In the genomic region with DNA sequence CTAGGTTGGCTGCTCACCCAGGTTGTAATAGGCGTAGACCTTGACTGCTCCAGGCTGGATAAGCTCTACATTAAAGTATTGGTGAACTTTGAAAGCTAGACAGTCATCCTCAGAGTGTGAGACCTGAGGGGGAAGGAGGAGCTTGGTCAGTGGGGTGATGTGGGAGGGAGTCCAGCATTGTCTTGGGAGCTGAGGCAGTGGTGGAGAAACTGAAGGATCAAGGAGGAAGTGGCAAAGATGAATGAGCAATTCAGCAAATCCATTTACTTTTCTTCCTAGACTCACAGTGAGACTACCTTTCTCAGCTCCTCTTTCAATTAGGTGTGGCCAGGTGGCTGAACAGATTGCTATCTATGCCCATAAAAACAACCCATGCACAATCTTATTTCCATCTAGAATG, we compare ENCODE assay signal across 14 cellular contexts. TPM values are rescaled to one million over a fixed set of nuclear protein-coding genes. Genes with fewer than 3 reads are reported as not detected.
"Had no signal": no experiment of that assay in that cellular context is flagged by ENCODE, and none has a peak within 500 bp of the region (broad histone marks: within the 10 kb centered on the region; RNA-seq: fewer than 3 reads in every experiment).

No MANE protein-coding gene starts in this region.

- DNase-seq: activated CD4-positive, alpha-beta T cell treated with anti-CD3 and anti-CD28 coated beads for 1 hour; activated effector memory CD4-positive, alpha-beta T cell treated with anti-CD3 and anti-CD28 coated beads, Interleukin-2, amount 50 U/mL, for 16 hours; caudate nucleus; effector memory CD8-positive, alpha-beta T cell; erythroblast; stimulated activated CD4-positive, alpha-beta T cell treated with anti-CD3 and anti-CD28 coated beads, Interleukin-4, amount 100 ng/mL, for 4 hours; SW 1271; thyroid gland; uterus had no signal

- H3K4me3 ChIP-seq: thyroid gland, uterus had no signal

- H3K4me3 Mint-ChIP-seq: effector memory CD8-positive, alpha-beta T cell; T-helper 2 cell treated with Interferon-gamma antibody and Interleukin-4, amounts not matched to agents 5 μg/mL and 100 μg/mL, for 36 hours had no signal

- H3K27me3 Mint-ChIP-seq: effector memory CD8-positive, alpha-beta T cell had no signal

- H3K27ac ChIP-seq: thyroid gland, uterus had no signal

- H3K27ac Mint-ChIP-seq: T-helper 2 cell treated with Interferon-gamma antibody and Interleukin-4, amounts not matched to agents 5 μg/mL and 100 μg/mL, for 36 hours had no signal

- H3K9me3 ChIP-seq: thyroid gland, uterus had no signal

- H3K27me3 ChIP-seq: thyroid gland, uterus had no signal

- H3K36me3 ChIP-seq: thyroid gland, uterus had no signal

- FAIRE-seq: kidney had no signal

- H3K4me1 ChIP-seq: thyroid gland, uterus had no signal

RNA-seq across cellular contexts. Expression of a gene that starts 10.2 kb away (rescaled TPM):
- total RNA-seq: osteoblast, skeletal muscle tissue had no signal
- polyA plus RNA-seq: neural cell had no signal

RNA-seq across cellular contexts. Expression of a gene that starts 40.3 kb away (rescaled TPM):
- polyA plus RNA-seq: neural cell had no signal
